Comparison of ENCODE assay signal across 9 cellular contexts in genomic region chr14:71586131-71586893, GRCh38.
A peak's percentile ranks its signal among the peaks of the same experiment; 100 is the strongest.
DNase-seq lines count a peak whose midpoint lies in the region; ATAC-seq, FAIRE-seq and TF ChIP-seq lines count a peak whose summit lies in the region.
"Had no signal": no experiment of that assay in that cellular context is flagged by ENCODE, and none has a peak within 500 bp of the region (broad histone marks: within the 10 kb centered on the region; RNA-seq: fewer than 3 reads in every experiment).

No MANE protein-coding gene starts in this region.

- TF ChIP-seq POLR2A in GM12878 (IDR thresholded peaks at IDR 0.05; ENCODE audit: low read depth, low read length) (no peak), thyroid gland (IDR thresholded peaks at IDR 0.05) (no peak)

- in situ Hi-C loops in GM12878 (cut with MboI) = no loop called here

- no peaks in the 10 kb centered on the region for H3K9me3 Mint-ChIP-seq in natural killer cell treated with Interleukin-12 subunit alpha and Interleukin-12 subunit beta and Interleukin-15 and Interleukin-18, amount 100 ng/mL, for 72 hours

- H3K27me3 ChIP-seq in GM12878 (replicated peaks in 1 of 2; ENCODE audit: control insufficient read depth in 2 of 2, insufficient read depth in 2 of 2, low read length in 1 of 2) (no peaks in the 10 kb centered on the region), left lung (no peaks in the 10 kb centered on the region), thyroid gland (no peaks in the 10 kb centered on the region)

- TF ChIP-seq RAD21 in GM12878 (IDR thresholded peaks at IDR 0.05; ENCODE audit: insufficient read depth, low read depth, low read length) = no peak

- RAD21 ChIA-PET in GM12878 (lab: Charles Lee; ENCODE audit: unreplicated experiment) = interaction anchor here (0.7 to 1.2 kb wide), 5 partner anchors 26 to 72 kb away, joined by 3 read pairs; no protein-coding TSS in a partner anchor

- H3K4me1 Mint-ChIP-seq in natural killer cell treated with Interleukin-12 subunit alpha and Interleukin-12 subunit beta and Interleukin-15 and Interleukin-18, amount 100 ng/mL, for 72 hours (ENCODE audit: low read depth in 2 of 2) = peaks cover 26 to 47% of the 10 kb centered on the region in 2 donors

- H3K9ac ChIP-seq in GM12878 (ENCODE audit: control insufficient read depth, insufficient read depth, low read length) = no peak overlapping the region

- no peaks in the 10 kb centered on the region for H4K20me1 ChIP-seq in GM12878 (ENCODE audit: control insufficient read depth, insufficient read depth)

- 88% methylated on average over 14 of the region's 14 CpGs for WGBS in GM12878 (ENCODE audit: insufficient coverage, insufficient replicate concordance, low lambda C conversion rate, missing lambda C conversion rate)
- 30 to 32% methylated on average over 14 of the region's 14 CpGs for WGBS in thyroid gland, 2 donors

- H3K27ac Mint-ChIP-seq in natural killer cell treated with Interleukin-12 subunit alpha and Interleukin-12 subunit beta and Interleukin-15 and Interleukin-18, amount 100 ng/mL, for 72 hours = peak overlapping the region in 1 of 2 donors; percentile 41
- H3K27ac Mint-ChIP-seq: activated T-cell treated with anti-CD3 and anti-CD28 coated beads, Interleukin-2, amount 50 U/mL, for 72 hours had no signal

- H3K4me3 Mint-ChIP-seq in natural killer cell treated with Interleukin-12 subunit alpha and Interleukin-12 subunit beta and Interleukin-15 and Interleukin-18, amount 100 ng/mL, for 72 hours = no peak overlapping the region

- CTCF ChIA-PET in GM12878 (lab: Yijun Ruan, JAX) = interaction anchor here (0.8 kb wide), 2 partner anchors 10 to 12 kb away, joined by 3 to 5 read pairs; no protein-coding TSS in a partner anchor

- H3K36me3 ChIP-seq in GM12878 (ENCODE audit: control insufficient read depth in 2 of 2, insufficient read depth in 2 of 2, low read length in 1 of 2) (peaks cover 0 to 9% of the 10 kb centered on the region in 2 experiments; a peak in 3 of 4 replicates), left lung (no peaks in the 10 kb centered on the region), thyroid gland (no peaks in the 10 kb centered on the region)

- BruUV-seq in GM12878 (replicated peaks; lab: Mats Ljungman, UMichigan) = no TSS peak

- POLR2A ChIA-PET in GM12878 (lab: Charles Lee) = interaction anchor here (0.7 to 1.0 kb wide), 3 partner anchors 9 to 47 kb away, joined by 3 read pairs; no protein-coding TSS in a partner anchor

- TF ChIP-seq CTCF in GM12878 (IDR thresholded peaks at IDR 0.05 in 2 of 3, conservative IDR thresholded peaks at IDR 0.05 in 1 of 3; ENCODE audit: control insufficient read depth in 2 of 3, extremely low read depth in 1 of 3, insufficient read depth in 1 of 3, low read depth in 3 of 3, low read length in 3 of 3) = no peak
- no peak for TF ChIP-seq CTCF in left lung (IDR thresholded peaks at IDR 0.05)
- no peak for TF ChIP-seq CTCF in thyroid gland (IDR thresholded peaks at IDR 0.05)

- TF ChIP-seq EP300 in GM12878 (IDR thresholded peaks at IDR 0.05; ENCODE audit: borderline replicate concordance in 1 of 2, control insufficient read depth in 1 of 2, low read depth in 2 of 2, low read length in 2 of 2) = no peak

- H3K27me3 Mint-ChIP-seq in natural killer cell treated with Interleukin-12 subunit alpha and Interleukin-12 subunit beta and Interleukin-15 and Interleukin-18, amount 100 ng/mL, for 72 hours = no peaks in the 10 kb centered on the region

- DNase-seq in LHCN-M2 (ENCODE audit: low read depth) (peak; percentile 33), GM12878 (ENCODE audit: low read depth, low spot score) (no peak), left lung (no peak), thyroid gland (peak; percentile 8 to 11)
- DNase-seq in natural killer cell treated with Interleukin-12 subunit alpha and Interleukin-12 subunit beta and Interleukin-15 and Interleukin-18, amount 100 ng/mL, for 72 hours (ENCODE audit: low spot score) = no peak
- DNase-seq: activated T-cell treated with anti-CD3 and anti-CD28 coated beads, Interleukin-2, amount 50 U/mL, for 72 hours; NCI-H2029 had no signal

- H3K4me3 ChIP-seq in GM12878 (no peak overlapping the region), left lung (no peak overlapping the region), thyroid gland (replicated peaks in 1 of 3) (no peak overlapping the region)

- no peak overlapping the region for H3K27ac ChIP-seq in GM12878 (ENCODE audit: control insufficient read depth, insufficient read depth)
- peak overlapping the region in 1 of 2 donors; percentile 13 for H3K27ac ChIP-seq in left lung
- H3K27ac ChIP-seq in thyroid gland = no peak overlapping the region

- no peaks in the 10 kb centered on the region for H3K36me3 Mint-ChIP-seq in natural killer cell treated with Interleukin-12 subunit alpha and Interleukin-12 subunit beta and Interleukin-15 and Interleukin-18, amount 100 ng/mL, for 72 hours

- SMC1A ChIA-PET in GM12878 (lab: Charles Lee; ENCODE audit: uncharacterized antibody, unreplicated experiment) = interaction anchor here (1.1 to 2.6 kb wide), 4 partner anchors 8 to 118 kb away, joined by 3 to 11 read pairs (median 6); no protein-coding TSS in a partner anchor

- peaks cover 13% of the 10 kb centered on the region for H3K79me2 ChIP-seq in GM12878 (ENCODE audit: control insufficient read depth, insufficient read depth, low read length)

- intact Hi-C loops in GM12878 (cut with micrococcal nuclease; ENCODE audit: unreplicated experiment) = no loop called here
- intact Hi-C loops in left lung (cut with DNase I) = no loop called here
- intact Hi-C loops in thyroid gland (cut with DNase I) = no loop called here

- peak; percentile 16 for ATAC-seq in GM12878
- peak; percentile 49 for ATAC-seq in left lung
- no peak for ATAC-seq in natural killer cell treated with Interleukin-12 subunit alpha and Interleukin-12 subunit beta and Interleukin-15 and Interleukin-18, amount 100 ng/mL, for 72 hours
- no peak for ATAC-seq in GM21367 (IDR thresholded peaks at IDR 0.05; ENCODE audit: unreplicated experiment)
- ATAC-seq in GM21360 (IDR thresholded peaks at IDR 0.05; ENCODE audit: unreplicated experiment) = no peak
- ATAC-seq: activated T-cell treated with anti-CD3 and anti-CD28 coated beads, Interleukin-2, amount 50 U/mL, for 72 hours had no signal

- FAIRE-seq in GM12878 (lab: Jason Lieb, UNC) = no peak

- no peaks in the 10 kb centered on the region for H3K4me1 ChIP-seq in GM12878 (ENCODE audit: control insufficient read depth, insufficient read depth, low read length)
- H3K4me1 ChIP-seq in left lung = peaks cover 0 to 44% of the 10 kb centered on the region in 2 donors
- H3K4me1 ChIP-seq in thyroid gland = peaks cover 18 to 25% of the 10 kb centered on the region in 2 donors

- no peak overlapping the region for H2AFZ ChIP-seq in GM12878 (ENCODE audit: control insufficient read depth, low read depth, low read length)

- no peaks in the 10 kb centered on the region; the same call in 2 of the 3 replicates for H3K9me3 ChIP-seq in GM12878 (replicated peaks; ENCODE audit: control insufficient read depth, insufficient read depth, low read length)
- H3K9me3 ChIP-seq in left lung = no peaks in the 10 kb centered on the region
- no peaks in the 10 kb centered on the region for H3K9me3 ChIP-seq in thyroid gland

- no peak overlapping the region for H3K4me2 ChIP-seq in GM12878 (ENCODE audit: control insufficient read depth, insufficient read depth)

TF ChIP-seq in GM12878, 131 proteins besides CTCF, POLR2A, EP300 and RAD21 (continues in another document):
- TF ChIP-seq CUX1 (IDR thresholded peaks at IDR 0.05; ENCODE audit: insufficient replicate concordance, low read depth, low read length) = no peak
- no peak for TF ChIP-seq FOXM1 (IDR thresholded peaks at IDR 0.05; ENCODE audit: low read depth, low read length)
- TF ChIP-seq POLR2AphosphoS2 (IDR thresholded peaks at IDR 0.05; ENCODE audit: low read depth, low read length) = no peak
- TF ChIP-seq FOS (IDR thresholded peaks at IDR 0.05; ENCODE audit: borderline replicate concordance, extremely low read depth, insufficient read length) = no peak
- no peak for TF ChIP-seq IKZF2 (IDR thresholded peaks at IDR 0.05)
- TF ChIP-seq ATF3 (IDR thresholded peaks at IDR 0.05; ENCODE audit: borderline replicate concordance, extremely low read depth, low read depth, low read length) = no peak

Comparison
In these comparisons a context has a peak if more than half of its experiments do, and no peak if none do; other contexts are left out.
1. DNase-seq: peak in LHCN-M2 (single experiment) and thyroid gland (2 of 2); none in GM12878 (single experiment), left lung (0 of 2) and natural killer cell treated with Interleukin-12 subunit alpha and Interleukin-12 subunit beta and Interleukin-15 and Interleukin-18, amount 100 ng/mL, for 72 hours (single experiment).
2. ATAC-seq: peak in GM12878 (single experiment) and left lung (single experiment); none in natural killer cell treated with Interleukin-12 subunit alpha and Interleukin-12 subunit beta and Interleukin-15 and Interleukin-18, amount 100 ng/mL, for 72 hours (0 of 2), GM21367 (single experiment) and GM21360 (single experiment).